ENCODE assay signal across 8 cellular contexts in the genomic region with DNA sequence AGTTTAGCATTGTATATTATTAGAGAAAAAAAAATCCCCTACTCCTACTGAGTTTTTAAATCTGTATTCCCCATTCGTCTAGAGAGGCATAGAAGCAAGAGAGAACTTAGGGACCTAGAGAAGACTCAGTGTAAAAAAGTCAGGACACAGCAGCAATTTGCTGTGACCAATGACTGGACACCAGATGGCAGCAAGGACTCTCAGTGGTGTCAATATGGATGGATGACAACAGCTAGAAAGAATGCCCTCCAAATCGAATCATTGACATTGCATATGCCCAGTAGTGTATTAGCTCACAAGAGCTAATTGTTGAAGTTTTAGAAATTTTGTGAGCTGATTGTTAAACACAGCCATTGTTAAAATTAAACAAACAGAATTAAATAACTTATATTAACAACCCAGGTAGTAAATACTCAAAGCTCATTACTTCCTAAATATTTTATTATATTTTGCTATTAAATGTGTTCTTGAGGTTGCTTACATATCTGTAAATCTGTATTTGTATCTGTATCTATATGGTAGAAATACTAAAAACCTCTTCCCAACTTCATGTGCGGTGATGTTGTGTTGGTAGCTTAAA. TPM values are rescaled to one million over a fixed set of nuclear protein-coding genes. Genes with fewer than 3 reads are reported as not detected.
DNase-seq lines count a peak whose midpoint lies in the region; ATAC-seq and TF ChIP-seq lines count a peak whose summit lies in the region.

No MANE protein-coding gene starts in this region.

- H3K4me1 Mint-ChIP-seq in activated T-cell treated with anti-CD3 and anti-CD28 coated beads, Interleukin-2, amount 50 U/mL, for 4 hours (ENCODE audit: low read depth) = peaks cover 3% of the 10 kb centered on the region

- ATAC-seq in GM21528 (IDR thresholded peaks at IDR 0.05; ENCODE audit: low FRiP score, unreplicated experiment) = no peak
- no peak for ATAC-seq in activated T-cell treated with anti-CD3 and anti-CD28 coated beads, Interleukin-2, amount 50 U/mL, for 4 hours

- DNase-seq in AG04449 (ENCODE audit: low read depth, low spot score) (no peak), NCI-H1417 treated with DMSO at 0.1 percent for 48 hours (lab: John Stamatoyannopoulos, UW) (peak; percentile 54), foreskin melanocyte (peak; percentile 57), pons (ENCODE audit: low spot score) (peak; percentile 72)
- DNase-seq in activated T-cell treated with anti-CD3 and anti-CD28 coated beads, Interleukin-2, amount 50 U/mL, for 4 hours = no peak

- TF ChIP-seq CTCF in AG04449 (IDR thresholded peaks at IDR 0.05; ENCODE audit: insufficient read depth, low read length, missing control alignments) (peak; percentile 38), GM12873 (IDR thresholded peaks at IDR 0.05; ENCODE audit: insufficient read depth, low read depth, low read length, missing control alignments) (peak; percentile 57), VCaP (conservative IDR thresholded peaks at IDR 0.05) (peak; percentile 87)

- no peaks in the 10 kb centered on the region for H3K9me3 Mint-ChIP-seq in activated T-cell treated with anti-CD3 and anti-CD28 coated beads, Interleukin-2, amount 50 U/mL, for 4 hours

- no peak overlapping the region for H3K4me3 ChIP-seq in AG04449 (ENCODE audit: low read depth, low read length)

- no peak overlapping the region for H3K27ac ChIP-seq in VCaP

- H3K4me3 Mint-ChIP-seq in activated T-cell treated with anti-CD3 and anti-CD28 coated beads, Interleukin-2, amount 50 U/mL, for 4 hours = no peak overlapping the region

- POLR2A ChIA-PET in AG04449 (lab: Yijun Ruan, JAX) = interaction anchor here (0.7 kb wide), 1 partner anchor 22 kb away, joined by 3 read pairs; no protein-coding TSS in a partner anchor

- no peaks in the 10 kb centered on the region for H3K27me3 Mint-ChIP-seq in activated T-cell treated with anti-CD3 and anti-CD28 coated beads, Interleukin-2, amount 50 U/mL, for 4 hours (ENCODE audit: low read depth)

- CTCF ChIA-PET in AG04449 (lab: Yijun Ruan, JAX) = interaction anchor here (0.7 to 6.0 kb wide), 21 partner anchors 11 to 516 kb away, joined by 3 to 76 read pairs (median 5); no protein-coding TSS in a partner anchor

- H3K36me3 Mint-ChIP-seq in activated T-cell treated with anti-CD3 and anti-CD28 coated beads, Interleukin-2, amount 50 U/mL, for 4 hours (ENCODE audit: insufficient read depth) = no peaks in the 10 kb centered on the region

RNA-seq across cellular contexts. Expression of gene SIAH3, which starts 43.9 kb away (rescaled TPM):
- total RNA-seq in activated T-cell treated with anti-CD3 and anti-CD28 coated beads, Interleukin-2, amount 50 U/mL, for 4 hours = under 1 TPM in 2 of 3 donors, not detected in 1; 0.03 to 0.05 TPM

Comparison
In these comparisons a context has a peak if more than half of its experiments do, and no peak if none do; other contexts are left out.
1. DNase-seq: peak in NCI-H1417 treated with DMSO at 0.1 percent for 48 hours (single experiment), foreskin melanocyte (single experiment) and pons (single experiment); none in AG04449 (single experiment) and activated T-cell treated with anti-CD3 and anti-CD28 coated beads, Interleukin-2, amount 50 U/mL, for 4 hours (single experiment).
2. Peak in every context shown above with its lines, with median percentiles within 50 percentile points of each other: CTCF ChIP-seq.